8 cellular contexts compared by ENCODE assay signal in genomic region chr3:156516951-156517350, GRCh38.
"Had no signal": no experiment of that assay in that cellular context is flagged by ENCODE, and none has a peak within 500 bp of the region (broad histone marks: within the 10 kb centered on the region; RNA-seq: fewer than 3 reads in every experiment).

No MANE protein-coding gene starts in this region.

- H3K27me3 ChIP-seq: foreskin keratinocyte, heart right ventricle, transverse colon had no signal

- H3K36me3 ChIP-seq: heart right ventricle, transverse colon had no signal

- H3K27ac ChIP-seq: foreskin keratinocyte, transverse colon had no signal

- ATAC-seq: foreskin keratinocyte, left lobe of liver had no signal

- H3K9me3 ChIP-seq: heart right ventricle, transverse colon had no signal

- H3K4me3 ChIP-seq: heart right ventricle, smooth muscle cell, transverse colon had no signal

- DNase-seq: activated CD4-positive, alpha-beta T cell treated with anti-CD3 and anti-CD28 coated beads, Interleukin-2, amount 10 ng/mL, durations not matched to agents 24 days and 14 days; activated naive CD4-positive, alpha-beta T cell treated with anti-CD3 and anti-CD28 coated beads for 36 hours; endodermal cell; foreskin keratinocyte; transverse colon had no signal
